ENCODE assay signal across 23 cellular contexts in genomic region chr11:57339305-57339704, GRCh38. TPM values are rescaled to one million over a fixed set of nuclear protein-coding genes. Genes with fewer than 3 reads are reported as not detected.
"Had no signal": no experiment of that assay in that cellular context is flagged by ENCODE, and none has a peak within 500 bp of the region (broad histone marks: within the 10 kb centered on the region; RNA-seq: fewer than 3 reads in every experiment).

No MANE protein-coding gene starts in this region.

- H3K9me3 Mint-ChIP-seq: activated T-helper 1 cell treated with anti-CD3 and anti-CD28 coated beads, Interleukin-12 subunit alpha, Interleukin-12 subunit beta, Interleukin-2, Interleukin-4 antibody, amounts not matched to agents 30 ng/mL and 10 ng/mL and 1 ng/mL, durations not matched to agents 14 hours and 24 hours and 36 hours; stimulated activated naive B cell treated with anti-CD40 and anti-IgM and Interleukin-4, amounts not matched to agents 10 μg/mL and 1 μg/mL and 100 μg/mL, for 72 hours; T-helper 1 cell treated with Interleukin-12 subunit alpha and Interleukin-12 subunit beta and Interleukin-4 antibody, amounts not matched to agents 30 μg/mL and 1 μg/mL, for 36 hours had no signal

- H3K27ac Mint-ChIP-seq: activated naive CD8-positive, alpha-beta T cell; activated T-helper 1 cell treated with anti-CD3 and anti-CD28 coated beads, Interleukin-12 subunit alpha, Interleukin-12 subunit beta, Interleukin-2, Interleukin-4 antibody, amounts not matched to agents 30 ng/mL and 10 ng/mL and 1 ng/mL, durations not matched to agents 14 hours and 24 hours and 36 hours; stimulated activated naive B cell treated with anti-CD40 and anti-IgM and Interleukin-4, amounts not matched to agents 10 μg/mL and 1 μg/mL and 100 μg/mL, for 72 hours; T-helper 1 cell treated with Interleukin-12 subunit alpha and Interleukin-12 subunit beta and Interleukin-4 antibody, amounts not matched to agents 30 μg/mL and 1 μg/mL, for 36 hours had no signal

- H3K9me3 ChIP-seq: pancreas, thoracic aorta had no signal

- ATAC-seq: left lobe of liver; pancreas; stimulated activated naive B cell treated with anti-CD40 and anti-IgM and Interleukin-4, amounts not matched to agents 10 μg/mL and 1 μg/mL and 100 μg/mL, for 72 hours had no signal

- DNase-seq: activated CD4-positive, CD25-positive, alpha-beta regulatory T cell treated with anti-CD3 and anti-CD28 coated beads, Interleukin-2, amount 50 U/mL, for 72 hours; activated gamma-delta T cell treated with Interleukin-2 at 50 U/mL for 16 hours; amniotic stem cell; dermis blood vessel endothelial cell; effector memory CD4-positive, alpha-beta T cell; foreskin fibroblast; head of caudate nucleus; midbrain; stimulated activated naive B cell treated with anti-CD40 and anti-IgM and Interleukin-4, amounts not matched to agents 10 μg/mL and 1 μg/mL and 100 μg/mL, for 72 hours had no signal

- H3K27ac ChIP-seq: cardiac muscle cell, epithelial cell of prostate, pancreas, thoracic aorta, VCaP had no signal

- H3K4me3 Mint-ChIP-seq: activated naive CD8-positive, alpha-beta T cell; activated T-helper 1 cell treated with anti-CD3 and anti-CD28 coated beads, Interleukin-12 subunit alpha, Interleukin-12 subunit beta, Interleukin-2, Interleukin-4 antibody, amounts not matched to agents 30 ng/mL and 10 ng/mL and 1 ng/mL, durations not matched to agents 14 hours and 24 hours and 36 hours; stimulated activated naive B cell treated with anti-CD40 and anti-IgM and Interleukin-4, amounts not matched to agents 10 μg/mL and 1 μg/mL and 100 μg/mL, for 72 hours; T-helper 1 cell treated with Interleukin-12 subunit alpha and Interleukin-12 subunit beta and Interleukin-4 antibody, amounts not matched to agents 30 μg/mL and 1 μg/mL, for 36 hours had no signal

- H3K27me3 ChIP-seq: cardiac muscle cell, pancreas had no signal

- H3K36me3 ChIP-seq: cardiac muscle cell, pancreas, thoracic aorta had no signal

- H3K4me3 ChIP-seq: cardiac muscle cell, pancreas, thoracic aorta had no signal

RNA-seq across cellular contexts. Expression of gene P2RX3, which starts 1.2 kb away (rescaled TPM):
- total RNA-seq: activated CD8-positive, alpha-beta memory T cell treated with anti-CD3 and anti-CD28 coated beads for 36 hours; activated T-helper 1 cell treated with anti-CD3 and anti-CD28 coated beads, Interleukin-12 subunit alpha, Interleukin-12 subunit beta, Interleukin-2, Interleukin-4 antibody, amounts not matched to agents 30 ng/mL and 10 ng/mL and 1 ng/mL, durations not matched to agents 14 hours and 24 hours and 36 hours; chondrocyte; dermis blood vessel endothelial cell; lung microvascular endothelial cell; thoracic aorta had no signal
- polyA plus RNA-seq: keratinocyte had no signal

RNA-seq across cellular contexts. Expression of gene PRG3, which starts 41.6 kb away (rescaled TPM):
- total RNA-seq: activated CD8-positive, alpha-beta memory T cell treated with anti-CD3 and anti-CD28 coated beads for 36 hours; activated T-helper 1 cell treated with anti-CD3 and anti-CD28 coated beads, Interleukin-12 subunit alpha, Interleukin-12 subunit beta, Interleukin-2, Interleukin-4 antibody, amounts not matched to agents 30 ng/mL and 10 ng/mL and 1 ng/mL, durations not matched to agents 14 hours and 24 hours and 36 hours; cardiac muscle cell; chondrocyte; dermis blood vessel endothelial cell; left lobe of liver; lung microvascular endothelial cell; pancreas; thoracic aorta; ureter had no signal
- polyA plus RNA-seq: cardiac muscle cell, keratinocyte, pancreas had no signal

RNA-seq across cellular contexts. Expression of gene PRG2, which starts 51.1 kb away (rescaled TPM):
- total RNA-seq: activated T-helper 1 cell treated with anti-CD3 and anti-CD28 coated beads, Interleukin-12 subunit alpha, Interleukin-12 subunit beta, Interleukin-2, Interleukin-4 antibody, amounts not matched to agents 30 ng/mL and 10 ng/mL and 1 ng/mL, durations not matched to agents 14 hours and 24 hours and 36 hours; cardiac muscle cell; chondrocyte; dermis blood vessel endothelial cell; lung microvascular endothelial cell; pancreas had no signal
- polyA plus RNA-seq: cardiac muscle cell had no signal
